Comparison of ENCODE assay signal across 1 cellular context in the genomic region with DNA sequence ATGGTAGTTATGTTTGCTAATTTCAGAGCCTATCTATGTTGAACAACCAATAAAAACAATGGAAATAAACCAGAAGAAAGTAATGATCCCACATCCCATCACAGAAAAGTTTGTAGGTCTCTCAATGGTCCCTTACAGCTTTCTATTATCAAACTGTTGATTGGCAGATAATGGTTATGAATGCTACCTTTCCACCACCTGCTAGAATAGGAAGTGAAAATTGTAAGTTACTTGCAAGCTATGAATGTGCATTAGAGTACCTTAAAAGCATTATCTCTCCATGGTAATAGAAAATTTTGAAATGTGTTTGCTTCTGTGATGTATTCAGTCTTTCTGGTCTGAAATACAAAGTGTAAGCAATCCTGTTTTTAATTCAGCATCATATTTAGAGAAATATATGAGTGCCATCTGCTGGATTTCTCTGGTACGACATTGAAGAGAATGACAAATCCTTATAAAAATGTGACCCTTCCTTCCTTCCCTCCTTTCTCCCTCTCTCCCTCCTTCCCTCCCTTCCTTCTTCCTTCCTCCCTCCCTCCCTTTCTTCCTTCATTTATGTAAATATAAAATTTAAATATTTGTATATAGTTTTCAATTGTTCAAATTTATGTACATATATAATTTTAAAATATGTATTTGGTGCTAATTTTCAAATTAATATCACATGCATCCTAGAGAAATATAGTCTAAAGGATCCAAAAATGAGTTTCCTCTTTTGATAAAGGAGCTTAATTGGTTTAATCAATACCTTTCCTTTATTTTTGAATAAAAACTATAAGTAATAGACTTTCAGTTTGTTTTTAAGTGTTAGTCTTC.
TF ChIP-seq lines count a peak whose summit lies in the region.

No MANE protein-coding gene starts in this region.

TF ChIP-seq in K562, 482 proteins besides CTCF, POLR2A, EP300 and RAD21:
- TF ChIP-seq PTBP1 (IDR thresholded peaks at IDR 0.05; ENCODE audit: low read depth, low read length) = no peak
- no peak for TF ChIP-seq ZBTB8A (IDR thresholded peaks at IDR 0.05; ENCODE audit: partially characterized antibody)
- TF ChIP-seq MCM7 (IDR thresholded peaks at IDR 0.05) = no peak
- TF ChIP-seq SAFB (IDR thresholded peaks at IDR 0.05; ENCODE audit: borderline replicate concordance, low read depth, low read length) = no peak
- TF ChIP-seq, protein P1, sequence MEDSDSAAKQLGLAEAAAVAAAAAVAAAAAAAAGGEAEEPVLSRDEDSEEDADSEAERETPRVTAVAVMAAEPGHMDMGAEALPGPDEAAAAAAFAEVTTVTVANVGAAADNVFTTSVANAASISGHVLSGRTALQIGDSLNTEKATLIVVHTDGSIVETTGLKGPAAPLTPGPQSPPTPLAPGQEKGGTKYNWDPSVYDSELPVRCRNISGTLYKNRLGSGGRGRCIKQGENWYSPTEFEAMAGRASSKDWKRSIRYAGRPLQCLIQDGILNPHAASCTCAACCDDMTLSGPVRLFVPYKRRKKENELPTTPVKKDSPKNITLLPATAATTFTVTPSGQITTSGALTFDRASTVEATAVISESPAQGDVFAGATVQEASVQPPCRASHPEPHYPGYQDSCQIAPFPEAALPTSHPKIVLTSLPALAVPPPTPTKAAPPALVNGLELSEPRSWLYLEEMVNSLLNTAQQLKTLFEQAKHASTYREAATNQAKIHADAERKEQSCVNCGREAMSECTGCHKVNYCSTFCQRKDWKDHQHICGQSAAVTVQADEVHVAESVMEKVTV (CRISPR knock-in tag; IDR thresholded peaks at IDR 0.05) = 0 out of 2 replicates have a peak, but pooled peaks have one; percentile 21
- no peak for TF ChIP-seq ARID2 (IDR thresholded peaks at IDR 0.05)
- no peak for TF ChIP-seq ELF4 (CRISPR knock-in tag; IDR thresholded peaks at IDR 0.05)
- TF ChIP-seq ZNF24 (IDR thresholded peaks at IDR 0.05) = no peak
